In the genomic region with DNA sequence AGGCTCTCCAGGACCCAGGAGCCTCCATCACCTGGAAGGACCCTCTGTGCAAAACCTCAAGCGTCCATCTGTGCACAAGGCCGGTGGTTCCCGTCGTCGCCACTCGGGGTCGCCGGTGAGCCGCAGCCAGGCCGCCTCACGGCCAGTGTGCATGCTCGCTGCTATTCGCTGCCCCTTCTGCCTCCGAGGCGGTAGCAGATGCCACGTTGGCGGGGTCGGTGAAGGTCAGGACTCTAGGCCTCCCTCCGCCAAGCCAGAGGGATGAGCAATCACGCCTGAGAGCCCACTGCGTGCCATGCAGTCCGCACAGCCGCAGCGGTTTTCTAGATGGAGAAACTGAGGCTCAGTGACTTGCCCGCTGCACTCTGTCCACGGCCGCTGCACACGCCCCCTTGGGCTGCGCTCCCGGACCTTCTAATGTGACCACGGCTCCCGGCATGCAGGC, we compare ENCODE assay signal across 9 cellular contexts.
DNase-seq lines count a peak whose midpoint lies in the region; ATAC-seq and TF ChIP-seq lines count a peak whose summit lies in the region.
"Had no signal": no experiment of that assay in that cellular context is flagged by ENCODE, and none has a peak within 500 bp of the region (broad histone marks: within the 10 kb centered on the region; RNA-seq: fewer than 3 reads in every experiment).

No MANE protein-coding gene starts in this region.

- TF ChIP-seq CTCF in GM12874 (IDR thresholded peaks at IDR 0.05; ENCODE audit: insufficient read depth, low read depth, low read length), result peak; percentile 93

- intact Hi-C loops in posterior cingulate gyrus (cut with DNase I), result no loop called here

- ATAC-seq in HG03097 (IDR thresholded peaks at IDR 0.05; ENCODE audit: low FRiP score, unreplicated experiment) (no peak), GM19035 (IDR thresholded peaks at IDR 0.05; ENCODE audit: unreplicated experiment) (no peak), HG03039 (IDR thresholded peaks at IDR 0.05; ENCODE audit: unreplicated experiment) (no peak)

- DNase-seq in NCI-H2227 (lab: John Stamatoyannopoulos, UW; ENCODE audit: unreplicated experiment), result peak; percentile 57
- peak; percentile 37 for DNase-seq in effector CD4-positive, alpha-beta T cell
- peak in 7 of 10 donors; percentile 52 to 94 (median 65) for DNase-seq in posterior cingulate gyrus
- no peak for DNase-seq in GDM1 (lab: John Stamatoyannopoulos, UW)
- DNase-seq: activated effector memory CD4-positive, alpha-beta T cell treated with anti-CD3 and anti-CD28 coated beads, Interleukin-2, amount 50 U/mL, for 16 hours had no signal
